ENCODE assay signal across 8 cellular contexts in the genomic region with DNA sequence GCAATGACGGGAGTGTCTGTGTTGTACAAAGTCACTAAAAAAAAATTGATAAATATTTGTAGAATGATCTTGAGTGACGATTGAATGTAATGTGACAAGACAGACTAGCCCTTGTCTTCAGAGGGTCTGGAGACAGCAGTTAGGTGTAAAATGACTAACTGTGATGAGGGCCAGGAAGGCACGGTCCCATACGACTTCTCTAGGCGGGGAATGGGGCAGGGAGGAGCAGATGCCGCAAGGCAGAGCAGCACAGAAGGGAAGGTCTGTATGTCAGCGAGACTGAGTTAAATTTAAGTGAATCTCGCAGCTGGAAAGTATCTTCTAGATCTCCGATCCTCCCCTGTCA. TPM values are rescaled to one million over a fixed set of nuclear protein-coding genes. Genes with fewer than 3 reads are reported as not detected.
A peak's percentile ranks its signal among the peaks of the same experiment; 100 is the strongest.
DNase-seq lines count a peak whose midpoint lies in the region; ATAC-seq lines count a peak whose summit lies in the region.

No MANE protein-coding gene starts in this region.

- in situ Hi-C loops in ACHN (cut with HindIII; ENCODE audit: low pct_ligation_motif_present, low pct_unique_long_range_greater_than_20kb, low sequenced_read_pairs) = no loop called here

- peaks cover 10% of the 10 kb centered on the region for H3K27me3 Mint-ChIP-seq in central memory CD8-positive, alpha-beta T cell

- H3K4me1 Mint-ChIP-seq in central memory CD8-positive, alpha-beta T cell = peaks cover 10% of the 10 kb centered on the region

- no peaks in the 10 kb centered on the region for H3K9me3 Mint-ChIP-seq in central memory CD8-positive, alpha-beta T cell

- H3K4me3 Mint-ChIP-seq in central memory CD8-positive, alpha-beta T cell = peak overlapping the region; percentile 94

- H3K36me3 Mint-ChIP-seq in central memory CD8-positive, alpha-beta T cell (ENCODE audit: insufficient read depth) = peaks cover 4% of the 10 kb centered on the region

- peak overlapping the region; percentile 81 for H3K9ac ChIP-seq in HUES6 (ENCODE audit: low read length)

- DNase-seq in GM04503 (ENCODE audit: low read depth) = peak; percentile 14
- DNase-seq in central memory CD8-positive, alpha-beta T cell (ENCODE audit: low spot score in 2 of 2) = no peak
- DNase-seq in stimulated activated CD4-positive, alpha-beta T cell treated with anti-CD3 and anti-CD28 coated beads, Interleukin-2, amount 100 ng/mL, for 48 hours = no peak
- DNase-seq in ACHN = no peak
- DNase-seq in NCI-H2081 (lab: John Stamatoyannopoulos, UW) = no peak

- peak overlapping the region; percentile 99 for H3K27ac Mint-ChIP-seq in central memory CD8-positive, alpha-beta T cell (ENCODE audit: low read depth)

- H3K36me3 ChIP-seq in HUES6 (ENCODE audit: control insufficient read depth, insufficient read depth, low read length) = peaks cover 38% of the 10 kb centered on the region
- peaks cover 14% of the 10 kb centered on the region for H3K36me3 ChIP-seq in mesodermal cell (ENCODE audit: control insufficient read depth, insufficient read depth, low read length)

- ATAC-seq in GM21529 (IDR thresholded peaks at IDR 0.05; ENCODE audit: unreplicated experiment) = peak; percentile 49
- ATAC-seq in central memory CD8-positive, alpha-beta T cell (replicated peaks; ENCODE audit: extremely low read depth, poor library complexity, severe bottlenecking) = peak; percentile 34

- H3K4me1 ChIP-seq in HUES6 (ENCODE audit: control insufficient read depth, insufficient read depth, low read length) (no peaks in the 10 kb centered on the region), mesodermal cell (ENCODE audit: control insufficient read depth, insufficient read depth, low read length, poor library complexity, severe bottlenecking) (peaks cover 3% of the 10 kb centered on the region)

- 0% methylated on average over 7 to 8 of the region's 9 CpGs for WGBS in mesodermal cell (ENCODE audit: insufficient coverage in 2 of 2), 2 experiments

- no peak overlapping the region; the same call in 1 of the 2 replicates for H3K27ac ChIP-seq in HUES6 (ENCODE audit: low read depth, low read length)
- H3K27ac ChIP-seq in mesodermal cell (ENCODE audit: low read depth, low read length, severe bottlenecking) = peak overlapping the region; percentile 58

- H3K4me3 ChIP-seq in HUES6 (ENCODE audit: low read depth, low read length) (peak overlapping the region; percentile 97), mesodermal cell (ENCODE audit: extremely low read depth, insufficient read depth, low read length, poor library complexity, severe bottlenecking) (peak overlapping the region; percentile 76)

- H3K9me3 ChIP-seq in HUES6 (ENCODE audit: control insufficient read depth, insufficient read depth, low read depth, low read length) (no peaks in the 10 kb centered on the region), mesodermal cell (ENCODE audit: control insufficient read depth, low read length) (no peaks in the 10 kb centered on the region)

- no peaks in the 10 kb centered on the region for H3K27me3 ChIP-seq in HUES6 (ENCODE audit: control insufficient read depth, insufficient read depth, low read length)

RNA-seq across cellular contexts. Expression of a gene that starts 0.4 kb away (rescaled TPM):
- polyA plus RNA-seq in mesodermal cell (2013, experiment 1 of 2) = 17.3 TPM
- polyA plus RNA-seq in mesodermal cell (2013, experiment 2 of 2) = 28.1 TPM
